Comparison of ENCODE assay signal across 1 cellular context in genomic region chr10:100894589-100895294, GRCh38.
TF ChIP-seq lines count a peak whose summit lies in the region.

No MANE protein-coding gene starts in this region.

TF ChIP-seq in H1, 55 proteins besides CTCF, POLR2A, EP300 and RAD21:
- no peak for TF ChIP-seq NANOG (IDR thresholded peaks at IDR 0.05; ENCODE audit: insufficient read depth, low read depth, low read length, poor library complexity, severe bottlenecking)
- TF ChIP-seq CEBPB (IDR thresholded peaks at IDR 0.05; ENCODE audit: low read depth, low read length): peak; percentile 73
- TF ChIP-seq CHD7 (IDR thresholded peaks at IDR 0.05; ENCODE audit: insufficient replicate concordance, low read length): no peak
